11 cellular contexts compared by ENCODE assay signal in genomic region chr6:16783952-16784351, GRCh38.
"Had no signal": no experiment of that assay in that cellular context is flagged by ENCODE, and none has a peak within 500 bp of the region (broad histone marks: within the 10 kb centered on the region; RNA-seq: fewer than 3 reads in every experiment).

No MANE protein-coding gene starts in this region.

- DNase-seq: GM23248, GOT3, H7, H9, HCEC 1CT, HFFc6 had no signal

- H3K4me3 ChIP-seq: GM23248, GM23338, HAP-1 had no signal

- H3K36me3 ChIP-seq: HAP-1 had no signal

- H3K4me2 ChIP-seq: GM23338 had no signal

- H3K9ac ChIP-seq: GM23248 had no signal

- H3K27ac ChIP-seq: GM23248 had no signal

- ATAC-seq: GM23338, HCT116 had no signal

- H2AFZ ChIP-seq: GM23248, GM23338 had no signal

- FAIRE-seq: H1, H54 had no signal
